ENCODE assay signal across 1 cellular context in genomic region chr11:38818720-38819119, GRCh38.
TF ChIP-seq lines count a peak whose summit lies in the region.

No MANE protein-coding gene starts in this region.

TF ChIP-seq in SK-N-SH treated with all-trans-retinoic acid at 6 μM for 48 hours, 23 proteins besides CTCF, POLR2A, EP300 and RAD21 (continued from another document):
- TF ChIP-seq TSHZ2 (CRISPR knock-in tag; IDR thresholded peaks at IDR 0.05), result no peak
